Comparison of ENCODE assay signal across 8 cellular contexts in the genomic region with DNA sequence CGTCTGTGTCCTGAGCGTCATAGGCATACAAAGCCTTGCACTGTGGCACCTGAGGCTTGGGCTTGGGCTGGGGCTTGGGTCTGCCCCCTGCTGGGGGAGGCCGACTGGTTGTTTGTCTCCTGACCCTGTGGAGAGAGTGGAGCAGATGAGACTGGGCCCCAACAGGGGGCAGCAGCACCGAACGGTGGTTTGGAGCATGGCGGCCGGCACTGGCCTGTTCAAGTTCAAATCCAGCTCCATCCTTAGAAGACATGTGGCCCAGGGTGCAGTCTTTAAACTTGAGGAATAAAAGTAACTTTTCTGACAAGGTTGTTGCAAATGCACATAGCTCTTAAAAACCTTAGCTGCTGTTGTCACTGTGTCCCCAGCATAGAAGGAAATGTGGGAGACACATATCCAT. TPM values are rescaled to one million over a fixed set of nuclear protein-coding genes. Genes with fewer than 3 reads are reported as not detected.
DNase-seq lines count a peak whose midpoint lies in the region; ATAC-seq and TF ChIP-seq lines count a peak whose summit lies in the region.

No MANE protein-coding gene starts in this region.

- H3K4me1 ChIP-seq in tibial artery, result no peaks in the 10 kb centered on the region

- H3K36me3 ChIP-seq in tibial artery, result peaks cover 52 to 92% (median 83%) of the 10 kb centered on the region in 3 donors

- H3K27ac ChIP-seq in tibial artery, result no peak overlapping the region

- TF ChIP-seq CTCF in tibial artery (IDR thresholded peaks at IDR 0.05), result peak; percentile 27 to 28

- no peaks in the 10 kb centered on the region for H3K9me3 ChIP-seq in tibial artery

- DNase-seq in ACHN (peak; percentile 72), LHCN-M2 (ENCODE audit: low read depth) (peak; percentile 53), dermis blood vessel endothelial cell (peak; percentile 80), mucosa of gallbladder (ENCODE audit: low spot score) (peak; percentile 20), tibial artery (no peak), NCI-H1417 treated with DMSO at 0.1 percent for 48 hours (lab: John Stamatoyannopoulos, UW) (no peak)

- H3K27me3 ChIP-seq in tibial artery, result no peaks in the 10 kb centered on the region

- no peak overlapping the region for H3K4me3 ChIP-seq in tibial artery

- ATAC-seq in GM18861 (IDR thresholded peaks at IDR 0.05; ENCODE audit: unreplicated experiment), result peak; percentile 69
- peak; percentile 79 to 81 for ATAC-seq in activated CD4-positive, CD25-positive, alpha-beta regulatory T cell treated with anti-CD3 and anti-CD28 coated beads, Interleukin-2, amount 50 U/mL, for 24 hours

- intact Hi-C loops in tibial artery (cut with DNase I; ENCODE audit: low total_unique reads), result no loop called here

- in situ Hi-C loops in ACHN (cut with HindIII; ENCODE audit: low pct_ligation_motif_present, low pct_unique_long_range_greater_than_20kb, low sequenced_read_pairs), result no loop called here

RNA-seq across cellular contexts. Expression of a gene that starts 33.3 kb away (rescaled TPM):
- total RNA-seq in LHCN-M2 (2014; rRNA removed) (130 and 138 TPM in 2 replicates), dermis blood vessel endothelial cell (13.6 and 61.3 TPM in 2 replicates), mucosa of gallbladder (2.2 TPM)
- 53.5 TPM for polyA plus RNA-seq in LHCN-M2 (2012)

Comparison
In these comparisons a context has a peak if more than half of its experiments do, and no peak if none do; other contexts are left out.
1. DNase-seq: peak in ACHN (single experiment), LHCN-M2 (single experiment), dermis blood vessel endothelial cell (single experiment) and mucosa of gallbladder (single experiment); none in tibial artery (0 of 2) and NCI-H1417 treated with DMSO at 0.1 percent for 48 hours (single experiment).